ENCODE assay signal across 8 cellular contexts in genomic region chr16:88264641-88265285, GRCh38.
DNase-seq lines count a peak whose midpoint lies in the region; ATAC-seq and TF ChIP-seq lines count a peak whose summit lies in the region.

No MANE protein-coding gene starts in this region.

- CTCF ChIA-PET in activated B cell treated with CpG ODN at 0.5 μM for 24 hours (lab: Charles Lee), result no interaction called here

- TF ChIP-seq RAD21 in liver (IDR thresholded peaks at IDR 0.05), result no peak

- 27% methylated on average over 30 of the region's 30 CpGs for WGBS in liver

- H3K36me3 Mint-ChIP-seq in activated B cell treated with CpG ODN at 0.5 μM for 24 hours (ENCODE audit: low read depth), result no peaks in the 10 kb centered on the region

- POLR2A ChIA-PET in activated B cell treated with CpG ODN at 0.5 μM for 24 hours (lab: Charles Lee), result interaction anchor here (0.6 kb wide), 1 partner anchor 9 kb away, joined by 5 read pairs; no protein-coding TSS in a partner anchor

- H3K27ac ChIP-seq in coronary artery, result peak overlapping the region; percentile 56 to 60
- H3K27ac ChIP-seq in liver (ENCODE audit: low read depth in 1 of 2, low read length in 2 of 2), result peak overlapping the region in 1 of 2 donors; percentile 35

- H3K27ac Mint-ChIP-seq in activated B cell treated with CpG ODN at 0.5 μM for 24 hours, result no peak overlapping the region

- intact Hi-C loops in activated B cell treated with CpG ODN at 0.5 μM for 24 hours (cut with micrococcal nuclease), result no loop called here

- TF ChIP-seq CTCF in activated B cell treated with CpG ODN at 0.5 μM for 24 hours (IDR thresholded peaks at IDR 0.05), result no peak
- no peak for TF ChIP-seq CTCF in coronary artery (IDR thresholded peaks at IDR 0.05)
- no peak for TF ChIP-seq CTCF in liver (IDR thresholded peaks at IDR 0.05; ENCODE audit: low read depth, low read length, missing input control)

- H3K4me3 ChIP-seq in coronary artery, result peak overlapping the region; percentile 47
- no peak overlapping the region for H3K4me3 ChIP-seq in liver (ENCODE audit: low read depth in 1 of 3, low read length in 3 of 3)

- no peak overlapping the region for H3K4me3 Mint-ChIP-seq in activated B cell treated with CpG ODN at 0.5 μM for 24 hours

- H3K36me3 ChIP-seq in liver (ENCODE audit: control insufficient read depth in 4 of 4, insufficient read depth in 3 of 4, low read depth in 1 of 4, low read length in 3 of 4), result no peaks in the 10 kb centered on the region

- peaks cover 14% of the 10 kb centered on the region for H3K27me3 Mint-ChIP-seq in activated B cell treated with CpG ODN at 0.5 μM for 24 hours

- H3K9ac ChIP-seq in liver (ENCODE audit: low read depth in 1 of 2, low read length in 2 of 2), result no peak overlapping the region

- no peaks in the 10 kb centered on the region for H3K9me3 Mint-ChIP-seq in activated B cell treated with CpG ODN at 0.5 μM for 24 hours

- DNase-seq in 8988T (peak; percentile 84), activated B cell treated with CpG ODN at 0.5 μM for 24 hours (peak; percentile 49), coronary artery (ENCODE audit: low spot score) (peak; percentile 97), NCI-H524 treated with DMSO at 0.1 percent for 48 hours (lab: John Stamatoyannopoulos, UW) (no peak)
- DNase-seq in stimulated activated CD4-positive, alpha-beta T cell treated with anti-CD3 and anti-CD28 coated beads, Interleukin-4, amount 100 ng/mL, for 24 hours, result peak; percentile 67

- H3K4me1 ChIP-seq in liver (ENCODE audit: control insufficient read depth in 4 of 4, insufficient read depth in 4 of 4, low read length in 3 of 4), result peaks cover 0 to 3% (median 0%) of the 10 kb centered on the region in 4 donors

- peaks cover 13% of the 10 kb centered on the region for H3K4me1 Mint-ChIP-seq in activated B cell treated with CpG ODN at 0.5 μM for 24 hours

- H3K27me3 ChIP-seq in liver (ENCODE audit: control insufficient read depth in 4 of 4, insufficient read depth in 4 of 4, low read length in 3 of 4), result no peaks in the 10 kb centered on the region

- ATAC-seq in GM18907 (IDR thresholded peaks at IDR 0.05; ENCODE audit: unreplicated experiment) (peak; percentile 65), HG03460 (IDR thresholded peaks at IDR 0.05; ENCODE audit: unreplicated experiment) (peak; percentile 75), activated B cell treated with CpG ODN at 0.5 μM for 24 hours (ENCODE audit: low read depth) (peak; percentile 89)

- no peaks in the 10 kb centered on the region for H3K9me3 ChIP-seq in liver (ENCODE audit: control insufficient read depth in 4 of 4, low read length in 3 of 4)

TF ChIP-seq in liver, 16 proteins besides CTCF, POLR2A, EP300 and RAD21:
- TF ChIP-seq HNF4A (conservative IDR thresholded peaks at IDR 0.05) (no peak), TAF1 (conservative IDR thresholded peaks at IDR 0.05) (no peak), NR2F2 (IDR thresholded peaks at IDR 0.05) (peak; percentile 64), JUND (IDR thresholded peaks at IDR 0.05) (peak; percentile 61 to 69), RXRA (IDR thresholded peaks at IDR 0.05) (peak in 1 of 2 donors; percentile 21)
- TF ChIP-seq, protein P1, sequence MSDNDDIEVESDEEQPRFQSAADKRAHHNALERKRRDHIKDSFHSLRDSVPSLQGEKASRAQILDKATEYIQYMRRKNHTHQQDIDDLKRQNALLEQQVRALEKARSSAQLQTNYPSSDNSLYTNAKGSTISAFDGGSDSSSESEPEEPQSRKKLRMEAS (IDR thresholded peaks at IDR 0.05), result no peak
